In the genomic region with DNA sequence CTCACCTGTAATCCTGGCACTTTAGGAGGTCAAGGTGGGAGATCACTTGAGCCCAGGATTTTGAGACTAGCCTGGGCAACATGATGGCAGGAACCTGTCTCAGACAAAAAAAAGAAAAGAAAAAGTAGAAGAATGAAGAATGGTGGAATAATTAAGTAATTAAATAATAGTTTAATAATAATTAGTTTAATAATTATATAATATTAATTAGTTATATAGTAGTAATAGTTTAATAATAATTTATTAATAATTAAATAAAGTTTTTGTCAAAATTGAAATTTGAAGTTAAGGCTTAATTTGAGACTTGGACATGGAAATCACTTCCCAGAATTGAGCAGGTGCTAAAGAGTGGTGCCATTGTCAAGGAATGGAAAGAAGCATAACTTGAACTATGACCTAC, we compare ENCODE assay signal across 31 cellular contexts. TPM values are rescaled to one million over a fixed set of nuclear protein-coding genes. Genes with fewer than 3 reads are reported as not detected.
"Had no signal": no experiment of that assay in that cellular context is flagged by ENCODE, and none has a peak within 500 bp of the region (broad histone marks: within the 10 kb centered on the region; RNA-seq: fewer than 3 reads in every experiment).

No MANE protein-coding gene starts in this region.

- H3K27ac Mint-ChIP-seq: activated B cell treated with CpG ODN at 0.5 μM for 24 hours; activated CD8-positive, alpha-beta T cell treated with anti-CD3 and anti-CD28 coated beads for 36 hours; activated naive CD8-positive, alpha-beta T cell; activated T-helper 17 cell treated with anti-CD3 and anti-CD28 coated beads, Interleukin-2, amount 50 U/mL, for 72 hours; dendritic cell treated with granulocyte-macrophage colony-stimulating factor and Interleukin-4, amounts not matched to agents 40 ng/mL and 50 ng/mL, for 4 days; endodermal cell had no signal

- DNase-seq: activated B cell treated with CpG ODN at 0.5 μM for 24 hours; activated CD4-positive, alpha-beta T cell treated with anti-CD3 and anti-CD28 coated beads for 48 hours; activated CD4-positive, alpha-beta T cell treated with anti-CD3 and anti-CD28 coated beads, Interleukin-2, amount 50 U/mL, for 1 hour; activated CD4-positive, alpha-beta T cell treated with anti-CD3 and anti-CD28 coated beads, Interleukin-2, amount 50 U/mL, for 48 hours; activated CD8-positive, alpha-beta memory T cell treated with anti-CD3 and anti-CD28 coated beads for 24 hours; activated CD8-positive, alpha-beta T cell treated with anti-CD3 and anti-CD28 coated beads for 36 hours; activated effector memory CD4-positive, alpha-beta T cell treated with Interleukin-2 at 50 U/mL for 16 hours; activated gamma-delta T cell treated with Interleukin-2 at 50 U/mL for 16 hours; activated naive CD4-positive, alpha-beta T cell treated with anti-CD3 and anti-CD28 coated beads, Interleukin-2, amount 50 U/mL, for 16 hours; activated naive CD4-positive, alpha-beta T cell treated with Interleukin-2 at 50 U/mL for 16 hours; activated T-cell treated with anti-CD3 and anti-CD28 coated beads, Interleukin-2, amount 50 U/mL, for 4 hours; amniotic stem cell; anterior cingulate cortex; brain microvascular endothelial cell; caudate nucleus; colonic mucosa; dorsolateral prefrontal cortex; effector memory CD4-positive, alpha-beta T cell; endodermal cell; esophagus squamous epithelium; foreskin melanocyte; glutamatergic neuron; heart left ventricle; T-helper 2 cell had no signal

- H3K4me3 ChIP-seq: colonic mucosa, dorsolateral prefrontal cortex, esophagus squamous epithelium, heart left ventricle had no signal

- H3K27me3 ChIP-seq: brain microvascular endothelial cell, colonic mucosa, dorsolateral prefrontal cortex, esophagus squamous epithelium, heart left ventricle had no signal

- H3K36me3 ChIP-seq: brain microvascular endothelial cell, colonic mucosa, esophagus squamous epithelium, heart left ventricle had no signal

- H3K4me1 Mint-ChIP-seq: activated B cell treated with CpG ODN at 0.5 μM for 24 hours; activated T-helper 17 cell treated with anti-CD3 and anti-CD28 coated beads, Interleukin-2, amount 50 U/mL, for 72 hours; endodermal cell had no signal

- H3K36me3 Mint-ChIP-seq: activated naive CD8-positive, alpha-beta T cell had no signal

- H3K9me3 ChIP-seq: colonic mucosa, esophagus squamous epithelium, heart left ventricle had no signal

- H3K4me1 ChIP-seq: colonic mucosa, heart left ventricle had no signal

- ATAC-seq: activated CD4-positive, CD25-positive, alpha-beta regulatory T cell treated with anti-CD3 and anti-CD28 coated beads, Interleukin-2, amount 50 U/mL, for 24 hours; activated CD8-positive, alpha-beta T cell treated with anti-CD3 and anti-CD28 coated beads for 36 hours; activated T-cell treated with anti-CD3 and anti-CD28 coated beads, Interleukin-2, amount 50 U/mL, for 4 hours; activated T-helper 17 cell treated with anti-CD3 and anti-CD28 coated beads, Interleukin-2, amount 50 U/mL, for 72 hours; heart left ventricle had no signal

- H3K27ac ChIP-seq: brain microvascular endothelial cell, colonic mucosa, dorsolateral prefrontal cortex, heart left ventricle, VCaP had no signal

- H3K27me3 Mint-ChIP-seq: activated B cell treated with CpG ODN at 0.5 μM for 24 hours; dendritic cell treated with granulocyte-macrophage colony-stimulating factor and Interleukin-4, amounts not matched to agents 40 ng/mL and 50 ng/mL, for 4 days had no signal

- H3K4me3 Mint-ChIP-seq: activated B cell treated with CpG ODN at 0.5 μM for 24 hours; activated CD8-positive, alpha-beta T cell treated with anti-CD3 and anti-CD28 coated beads for 36 hours; activated naive CD8-positive, alpha-beta T cell; activated T-cell treated with anti-CD3 and anti-CD28 coated beads, Interleukin-2, amount 50 U/mL, for 4 hours; activated T-helper 17 cell treated with anti-CD3 and anti-CD28 coated beads, Interleukin-2, amount 50 U/mL, for 72 hours; dendritic cell treated with granulocyte-macrophage colony-stimulating factor and Interleukin-4, amounts not matched to agents 40 ng/mL and 50 ng/mL, for 4 days; endodermal cell had no signal

- H3K9me3 Mint-ChIP-seq: activated B cell treated with CpG ODN at 0.5 μM for 24 hours; activated CD8-positive, alpha-beta T cell treated with anti-CD3 and anti-CD28 coated beads for 36 hours had no signal

RNA-seq across cellular contexts. Expression of a gene that starts 52.2 kb away (rescaled TPM):
- total RNA-seq: activated B cell treated with CpG ODN at 0.5 μM for 24 hours; activated CD8-positive, alpha-beta T cell treated with anti-CD3 and anti-CD28 coated beads for 36 hours; activated T-cell treated with anti-CD3 and anti-CD28 coated beads, Interleukin-2, amount 50 U/mL, for 4 hours; activated T-helper 17 cell treated with anti-CD3 and anti-CD28 coated beads, Interleukin-2, amount 50 U/mL, for 72 hours; T-helper 1 cell treated with Interleukin-12 subunit alpha and Interleukin-12 subunit beta and Interleukin-4 antibody, amounts not matched to agents 30 ng/mL and 1 ng/mL, for 36 hours had no signal
- polyA plus RNA-seq: adipose tissue, heart left ventricle had no signal
